Comparison of ENCODE assay signal across 11 cellular contexts in the genomic region with DNA sequence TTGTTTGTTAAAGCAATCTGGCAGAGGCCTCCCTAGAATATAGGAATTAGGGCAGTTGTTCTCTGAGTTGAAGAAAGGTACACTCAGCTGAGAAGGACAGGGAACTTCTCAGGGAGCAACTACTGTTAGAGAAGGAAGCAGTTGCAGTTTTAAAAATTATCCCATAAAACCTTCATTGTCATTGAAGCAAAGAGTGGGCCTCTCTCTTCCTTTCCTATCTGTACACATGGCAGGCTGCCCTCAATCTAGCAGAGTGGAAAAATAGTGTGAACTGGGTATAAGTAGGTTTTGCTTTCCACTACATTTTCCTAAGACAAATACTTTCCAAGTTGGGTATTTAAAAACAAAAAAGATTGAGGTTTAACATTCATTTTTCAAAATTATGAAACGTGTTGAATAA.
DNase-seq lines count a peak whose midpoint lies in the region; ATAC-seq and TF ChIP-seq lines count a peak whose summit lies in the region.
"Had no signal": no experiment of that assay in that cellular context is flagged by ENCODE, and none has a peak within 500 bp of the region (broad histone marks: within the 10 kb centered on the region; RNA-seq: fewer than 3 reads in every experiment).

No MANE protein-coding gene starts in this region.

- H3K27me3 Mint-ChIP-seq in activated B cell treated with CpG ODN at 0.5 μM for 24 hours, result no peaks in the 10 kb centered on the region
- H3K27me3 Mint-ChIP-seq in H9 (ENCODE audit: low read depth), result no peaks in the 10 kb centered on the region

- no peak overlapping the region for H2BK15ac ChIP-seq in H9 (ENCODE audit: low read depth, low read length)

- H2BK120ac ChIP-seq in H9 (ENCODE audit: low read depth, low read length, poor library complexity, severe bottlenecking), result no peak overlapping the region

- POLR2A ChIA-PET in activated B cell treated with CpG ODN at 0.5 μM for 24 hours (lab: Charles Lee), result interaction anchor here (0.6 to 2.8 kb wide), 5 partner anchors 10 to 1187 kb away, joined by 3 to 42 read pairs (median 4); no protein-coding TSS in a partner anchor

- no peak overlapping the region for H2BK5ac ChIP-seq in H9 (ENCODE audit: insufficient read length, low read length)

- H3K27ac Mint-ChIP-seq in activated B cell treated with CpG ODN at 0.5 μM for 24 hours (peak overlapping the region; percentile 80), H9 (no peak overlapping the region)

- H3K4me2 ChIP-seq in H9 (ENCODE audit: insufficient read depth, insufficient read length, low read length), result no peak overlapping the region
- H3K4me2 ChIP-seq: BLaER1 had no signal

- H3K18ac ChIP-seq in H9 (ENCODE audit: insufficient read length, low read depth, low read length), result no peak overlapping the region

- H2BK20ac ChIP-seq in H9 (ENCODE audit: low read depth, low read length, poor library complexity, severe bottlenecking), result no peak overlapping the region

- no peak overlapping the region for H4K91ac ChIP-seq in H9 (ENCODE audit: insufficient read length, low read depth, low read length)

- H3K9me3 ChIP-seq in thyroid gland, result no peaks in the 10 kb centered on the region
- H3K9me3 ChIP-seq in H9 (ENCODE audit: control insufficient read depth, low read depth, low read length), result no peaks in the 10 kb centered on the region

- no peaks in the 10 kb centered on the region for H3K27me3 ChIP-seq in thyroid gland
- no peaks in the 10 kb centered on the region for H3K27me3 ChIP-seq in H9 (ENCODE audit: insufficient read depth, low read length)
- H3K27me3 ChIP-seq: BLaER1 had no signal

- DNase-seq in Right ventricle myocardium superior (no peak), Right ventricle myocardium inferior (ENCODE audit: missing footprints) (no peak), activated B cell treated with CpG ODN at 0.5 μM for 24 hours (no peak), left ventricle myocardium superior (no peak), thyroid gland (peak in 1 of 2 donors; percentile 42), H9 (no peak)
- DNase-seq: Kasumi-1, NCI-H2171 had no signal

- CTCF ChIA-PET in activated B cell treated with CpG ODN at 0.5 μM for 24 hours (lab: Charles Lee), result interaction anchor here (1.4 to 2.8 kb wide), 5 partner anchors 12 to 74 kb away, joined by 3 to 20 read pairs (median 5); no protein-coding TSS in a partner anchor

- peak overlapping the region in 2 of 3 donors; percentile 37 to 62 for H3K27ac ChIP-seq in thyroid gland
- no peak overlapping the region for H3K27ac ChIP-seq in H9 (ENCODE audit: insufficient read length, low read depth, low read length)
- H3K27ac ChIP-seq: BLaER1 had no signal

- 34 to 44% methylated on average over 1 of the region's 1 CpG for WGBS in thyroid gland, 2 donors
- WGBS in H9 (ENCODE audit: extremely low coverage, insufficient read length, low lambda C conversion rate), result no CpG with 5 or more reads among the region's 1 CpG

- H3K79me2 ChIP-seq in H9 (ENCODE audit: insufficient read depth, low read length), result no peaks in the 10 kb centered on the region

- H3K4me1 ChIP-seq in thyroid gland, result peaks cover 8 to 29% of the 10 kb centered on the region in 2 donors
- H3K4me1 ChIP-seq in H9 (ENCODE audit: insufficient read depth, low read length), result no peaks in the 10 kb centered on the region
- H3K4me1 ChIP-seq: BLaER1 had no signal

- H3K9me3 Mint-ChIP-seq in activated B cell treated with CpG ODN at 0.5 μM for 24 hours (peaks cover under 1% of the 10 kb centered on the region), H9 (peaks cover 13 to 26% of the 10 kb centered on the region in 2 experiments)

- no peak overlapping the region for H3K23ac ChIP-seq in H9 (ENCODE audit: insufficient read length, low read depth, low read length)

- no peaks in the 10 kb centered on the region for H3K79me1 ChIP-seq in H9 (ENCODE audit: insufficient read depth, low read depth, low read length, poor library complexity, severe bottlenecking)

- no peak overlapping the region for H4K8ac ChIP-seq in H9 (replicated peaks; ENCODE audit: insufficient read length, low read depth, low read length)

- H3T11ph ChIP-seq in H9 (ENCODE audit: low read length), result no peak overlapping the region

- no peak overlapping the region for H4K5ac ChIP-seq in H9 (ENCODE audit: insufficient read length, low read depth, low read length)

- intact Hi-C loops in Right ventricle myocardium superior (cut with DNase I), result no loop called here
- intact Hi-C loops in Right ventricle myocardium inferior (cut with DNase I), result no loop called here
- intact Hi-C loops in activated B cell treated with CpG ODN at 0.5 μM for 24 hours (cut with micrococcal nuclease), result loop anchor here (1.0 kb wide), 2 partner anchors 9 to 11 kb away; no protein-coding TSS in a partner anchor
- intact Hi-C loops in left ventricle myocardium superior (cut with micrococcal nuclease), result no loop called here
- intact Hi-C loops in thyroid gland (cut with DNase I), result no loop called here

- H3K4me3 ChIP-seq in thyroid gland (replicated peaks in 1 of 3), result no peak overlapping the region
- H3K4me3 ChIP-seq: BLaER1 had no signal

- H2AK5ac ChIP-seq in H9 (ENCODE audit: insufficient read length, low read length), result no peak overlapping the region

- peaks cover 58% of the 10 kb centered on the region for H3K4me1 Mint-ChIP-seq in activated B cell treated with CpG ODN at 0.5 μM for 24 hours
- H3K4me1 Mint-ChIP-seq in H9, result no peaks in the 10 kb centered on the region

- H3K14ac ChIP-seq in H9 (ENCODE audit: insufficient read depth, low read length), result no peak overlapping the region

- H2AFZ ChIP-seq in H9 (ENCODE audit: low read length), result no peak overlapping the region

- peaks cover 58% of the 10 kb centered on the region for H3K36me3 Mint-ChIP-seq in activated B cell treated with CpG ODN at 0.5 μM for 24 hours (ENCODE audit: low read depth)
- H3K36me3 Mint-ChIP-seq in H9 (ENCODE audit: insufficient read depth in 1 of 3, low read depth in 3 of 3), result peaks cover 18 to 28% (median 26%) of the 10 kb centered on the region in 3 experiments

- H3K4me3 Mint-ChIP-seq in activated B cell treated with CpG ODN at 0.5 μM for 24 hours (no peak overlapping the region), H9 (no peak overlapping the region)

- H3K9ac ChIP-seq in H9 (ENCODE audit: extremely low read depth, insufficient read length, low read length), result no peak overlapping the region
- H3K9ac ChIP-seq: BLaER1 had no signal

- no peak for TF ChIP-seq POLR2A in thyroid gland (IDR thresholded peaks at IDR 0.05)

- H4K20me1 ChIP-seq in H9 (ENCODE audit: control insufficient read depth, insufficient read depth, insufficient read length), result no peaks in the 10 kb centered on the region
- H4K20me1 ChIP-seq: BLaER1 had no signal

- no peaks in the 10 kb centered on the region for H3K23me2 ChIP-seq in H9 (ENCODE audit: insufficient read length, low read depth, low read length, poor library complexity, severe bottlenecking)

- peak; percentile 32 for ATAC-seq in Right ventricle myocardium superior (ENCODE audit: poor library complexity)
- no peak for ATAC-seq in Right ventricle myocardium inferior
- ATAC-seq in activated B cell treated with CpG ODN at 0.5 μM for 24 hours (ENCODE audit: low read depth), result no peak
- peak; percentile 55 for ATAC-seq in left ventricle myocardium superior
- ATAC-seq in HG02852 (IDR thresholded peaks at IDR 0.05; ENCODE audit: unreplicated experiment), result no peak
- no peak for ATAC-seq in HG03108 (IDR thresholded peaks at IDR 0.05; ENCODE audit: unreplicated experiment)

- H3K56ac ChIP-seq in H9 (ENCODE audit: insufficient read length, low read depth, low read length), result no peak overlapping the region

- H2BK12ac ChIP-seq in H9 (ENCODE audit: insufficient read length, low read depth, low read length), result no peak overlapping the region

- H3K36me3 ChIP-seq in thyroid gland, result peaks cover 0 to 6% of the 10 kb centered on the region in 2 donors

- H3K4ac ChIP-seq in H9 (ENCODE audit: low read depth, low read length), result no peak overlapping the region

- TF ChIP-seq CTCF in activated B cell treated with CpG ODN at 0.5 μM for 24 hours (IDR thresholded peaks at IDR 0.05) (no peak), thyroid gland (IDR thresholded peaks at IDR 0.05) (no peak), H9 (conservative IDR thresholded peaks at IDR 0.05) (no peak)

Comparison
In these comparisons a context has a peak if more than half of its experiments do, and no peak if none do; other contexts are left out.
1. ATAC-seq: peak in Right ventricle myocardium superior (single experiment) and left ventricle myocardium superior (single experiment); none in Right ventricle myocardium inferior (single experiment), activated B cell treated with CpG ODN at 0.5 μM for 24 hours (single experiment), HG02852 (single experiment) and HG03108 (single experiment).